Comparison of ENCODE assay signal across 21 cellular contexts in genomic region chr12:99522456-99522855, GRCh38.
DNase-seq lines count a peak whose midpoint lies in the region; ATAC-seq and TF ChIP-seq lines count a peak whose summit lies in the region.
"Had no signal": no experiment of that assay in that cellular context is flagged by ENCODE, and none has a peak within 500 bp of the region (broad histone marks: within the 10 kb centered on the region; RNA-seq: fewer than 3 reads in every experiment).

No MANE protein-coding gene starts in this region.

- no peaks in the 10 kb centered on the region for H3K36me3 ChIP-seq in PC-3 (ENCODE audit: low read depth, low read length)
- H3K36me3 ChIP-seq: BE2C had no signal

- TF ChIP-seq CTCF in PC-3 (conservative IDR thresholded peaks at IDR 0.05; ENCODE audit: low read depth, low read length) (no peak), foreskin keratinocyte (conservative IDR thresholded peaks at IDR 0.05) (no peak)

- H3K9me2 ChIP-seq in PC-3 (replicated peaks; ENCODE audit: low read length) = no peaks in the 10 kb centered on the region

- no peak overlapping the region for H2AFZ ChIP-seq in PC-3 (ENCODE audit: low read length)
- H2AFZ ChIP-seq: GM23248 had no signal

- H3K79me2 ChIP-seq in PC-3 (ENCODE audit: low read length) = no peaks in the 10 kb centered on the region

- no peaks in the 10 kb centered on the region for H3F3A ChIP-seq in PC-3 (ENCODE audit: low read length, unreplicated experiment)

- ATAC-seq in PC-3 = peak; percentile 77
- ATAC-seq in foreskin keratinocyte = peak; percentile 65
- ATAC-seq: A549 had no signal

- BruUV-seq in PC-3 (replicated peaks; lab: Mats Ljungman, UMichigan) = no TSS peak

- intact Hi-C loops in PC-3 (cut with micrococcal nuclease) = loop anchor here (2.0 kb wide), 1 partner anchor 78 kb away; no protein-coding TSS in a partner anchor

- DNase-seq in PC-3 (peak; percentile 19), foreskin keratinocyte (peak in 1 of 2 donors; percentile 28), putamen (ENCODE audit: low spot score) (peak; percentile 24), COLO829 (ENCODE audit: low spot score) (no peak), NCI-H2196 (lab: John Stamatoyannopoulos, UW; ENCODE audit: unreplicated experiment) (no peak), ureter (ENCODE audit: low spot score) (no peak)
- DNase-seq: 8988T; ACHN; AML-193; BE2C; Calu3; CD4-positive, alpha-beta T cell; CD8-positive, alpha-beta memory T cell; COR-L47; DMS79 treated with DMSO at 0.1 percent for 48 hours; GF-D8; GM23248; H7; HCEC 1CT had no signal

- POLR2A ChIA-PET in PC-3 (lab: Charles Lee; ENCODE audit: unreplicated experiment) = no interaction called here

- no peak overlapping the region for H3K4me3 ChIP-seq in PC-3 (ENCODE audit: low read length)
- H3K4me3 ChIP-seq: A549; BLaER1 treated with 17β-estradiol and CSF1 and Interleukin-3, amounts not matched to agents 10 nM and 100 nM; GM23248 had no signal

- CTCF ChIA-PET in PC-3 (lab: Charles Lee) = no interaction called here

- H3K9me3 ChIP-seq in PC-3 (ENCODE audit: low read length) = no peaks in the 10 kb centered on the region
- H3K9me3 ChIP-seq: BE2C had no signal

- H3K27me3 ChIP-seq in PC-3 (ENCODE audit: low read length) = no peaks in the 10 kb centered on the region
- H3K27me3 ChIP-seq in foreskin keratinocyte = no peaks in the 10 kb centered on the region
- H3K27me3 ChIP-seq: BE2C; BLaER1 treated with 17β-estradiol and CSF1 and Interleukin-3, amounts not matched to agents 10 nM and 100 nM had no signal

- H3K27ac ChIP-seq in PC-3 (ENCODE audit: low read length) (no peak overlapping the region), foreskin keratinocyte (no peak overlapping the region)
- H3K27ac ChIP-seq: A549; BLaER1 treated with 17β-estradiol and CSF1 and Interleukin-3, amounts not matched to agents 10 nM and 100 nM; GM23248 had no signal

- H3K4me1 ChIP-seq in PC-3 (ENCODE audit: insufficient read depth, low read length) (peaks cover 23% of the 10 kb centered on the region), foreskin keratinocyte (no peaks in the 10 kb centered on the region)
- H3K4me1 ChIP-seq: A549; BE2C; BLaER1 treated with 17β-estradiol and CSF1 and Interleukin-3, amounts not matched to agents 10 nM and 100 nM had no signal

- no peak overlapping the region for H3K4me2 ChIP-seq in PC-3 (ENCODE audit: low read length)
- H3K4me2 ChIP-seq: A549; BLaER1 treated with 17β-estradiol and CSF1 and Interleukin-3, amounts not matched to agents 10 nM and 100 nM had no signal

- no peaks in the 10 kb centered on the region for H4K20me1 ChIP-seq in PC-3 (ENCODE audit: low read length)
- H4K20me1 ChIP-seq: BLaER1 treated with 17β-estradiol and CSF1 and Interleukin-3, amounts not matched to agents 10 nM and 100 nM had no signal

- H3K9ac ChIP-seq in PC-3 (ENCODE audit: low read length) = no peak overlapping the region
- H3K9ac ChIP-seq: BLaER1 treated with 17β-estradiol and CSF1 and Interleukin-3, amounts not matched to agents 10 nM and 100 nM; GM23248 had no signal

Comparison
In these comparisons a context has a peak if more than half of its experiments do, and no peak if none do; other contexts are left out.
1. DNase-seq: peak in PC-3 (single experiment) and putamen (single experiment); none in COLO829 (single experiment), NCI-H2196 (single experiment) and ureter (single experiment).